18 cellular contexts compared by ENCODE assay signal in genomic region chr11:110527146-110527545, GRCh38.
"Had no signal": no experiment of that assay in that cellular context is flagged by ENCODE, and none has a peak within 500 bp of the region (broad histone marks: within the 10 kb centered on the region; RNA-seq: fewer than 3 reads in every experiment).

No MANE protein-coding gene starts in this region.

- H3K9me3 ChIP-seq: transverse colon, vagina had no signal

- H3K36me3 ChIP-seq: cardiac muscle cell, transverse colon, vagina had no signal

- H3K4me3 ChIP-seq: cardiac muscle cell, transverse colon, vagina had no signal

- DNase-seq: activated CD4-positive, alpha-beta T cell treated with anti-CD3 and anti-CD28 coated beads, Interleukin-2, amount 10 ng/mL, durations not matched to agents 7 days and 5 days; activated CD4-positive, CD25-positive, alpha-beta regulatory T cell; activated CD8-positive, alpha-beta memory T cell treated with anti-CD3 and anti-CD28 coated beads for 24 hours; activated naive CD4-positive, alpha-beta T cell; activated naive CD8-positive, alpha-beta T cell treated with anti-CD3 and anti-CD28 coated beads, Interleukin-2, amount 10 ng/mL, durations not matched to agents 7 days and 5 days; anterior cingulate cortex; glutamatergic neuron; kidney glomerular epithelial cell; mesenchymal stem cell; posterior cingulate gyrus; retina; stimulated activated CD4-positive, alpha-beta T cell treated with anti-CD3 and anti-CD28 coated beads, Interleukin-15, amount 100 ng/mL, for 24 hours; stimulated activated CD4-positive, alpha-beta T cell treated with anti-CD3 and anti-CD28 coated beads, Interleukin-4, amount 100 ng/mL, for 1 hour; stimulated activated naive CD4-positive, alpha-beta T cell treated with Interleukin-2 at 50 U/mL for 16 hours; transverse colon had no signal

- H3K27ac ChIP-seq: cardiac muscle cell, foreskin keratinocyte, transverse colon, vagina had no signal

- H3K27me3 ChIP-seq: cardiac muscle cell, transverse colon, vagina had no signal

- H3K4me1 ChIP-seq: foreskin keratinocyte, transverse colon, vagina had no signal

- ATAC-seq: foreskin keratinocyte had no signal
